9 cellular contexts compared by ENCODE assay signal in the genomic region with DNA sequence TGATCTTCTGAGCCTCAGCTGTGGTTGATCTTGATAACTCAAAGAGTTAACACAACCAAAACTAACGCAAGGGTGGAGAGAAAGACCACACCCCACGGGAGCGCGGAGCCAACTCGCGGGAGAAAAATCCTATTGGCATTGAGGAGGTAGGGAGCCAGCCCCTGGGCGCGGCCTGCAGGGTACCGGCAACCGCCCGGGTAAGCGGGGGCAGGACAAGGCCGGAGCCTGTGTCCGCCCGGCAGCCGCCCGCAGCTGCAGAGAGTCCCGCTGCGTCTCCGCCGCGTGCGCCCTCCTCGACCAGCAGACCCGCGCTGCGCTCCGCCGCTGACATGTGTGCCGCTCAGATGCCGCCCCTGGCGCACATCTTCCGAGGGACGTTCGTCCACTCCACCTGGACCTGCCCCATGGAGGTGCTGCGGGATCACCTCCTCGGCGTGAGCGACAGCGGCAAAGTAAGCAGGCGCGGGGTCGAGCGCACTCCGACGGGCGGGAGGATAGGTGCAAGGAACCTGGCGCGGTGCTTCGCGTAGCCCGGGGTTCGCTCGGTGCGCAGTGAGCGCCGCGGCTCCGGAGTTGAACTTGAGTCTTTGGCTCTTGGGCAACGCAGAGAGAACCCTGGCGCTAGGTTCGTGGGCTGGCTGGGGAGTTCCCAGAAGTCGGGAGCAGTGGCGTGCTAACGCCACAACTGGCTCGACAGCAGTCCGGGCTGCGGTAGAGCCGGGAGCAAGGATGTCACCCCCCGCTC. TPM values are rescaled to one million over a fixed set of nuclear protein-coding genes. Genes with fewer than 3 reads are reported as not detected.
DNase-seq lines count a peak whose midpoint lies in the region; ATAC-seq and TF ChIP-seq lines count a peak whose summit lies in the region.
"Had no signal": no experiment of that assay in that cellular context is flagged by ENCODE, and none has a peak within 500 bp of the region (broad histone marks: within the 10 kb centered on the region; RNA-seq: fewer than 3 reads in every experiment).

TSS of gene GDA (plus strand) at position 210 of the 745 bp plus-strand sequence. CDS start at position 330, 120 bp downstream.

- no peak within 1 kb of the TSS for H3K27ac ChIP-seq in HUES48 (ENCODE audit: low read depth, low read length)

- ATAC-seq in GM18498 (IDR thresholded peaks at IDR 0.05; ENCODE audit: unreplicated experiment) (peak; percentile 63), HG03095 (IDR thresholded peaks at IDR 0.05; ENCODE audit: unreplicated experiment) (no peak), HG02852 (IDR thresholded peaks at IDR 0.05; ENCODE audit: unreplicated experiment) (no peak)

- H3K4me3 ChIP-seq in HUES48 (ENCODE audit: low read depth, low read length): peak within 1 kb of the TSS; percentile 57

- H3K9ac ChIP-seq in HUES48 (ENCODE audit: low read depth, low read length): no peak within 1 kb of the TSS

- no peaks in the 10 kb centered on the region for H3K9me3 Mint-ChIP-seq in endothelial cell (ENCODE audit: unreplicated experiment)
- H3K9me3 Mint-ChIP-seq: dendritic cell treated with granulocyte-macrophage colony-stimulating factor and Interleukin-4, amounts not matched to agents 40 ng/mL and 50 ng/mL, for 4 days had no signal

- H3K4me1 Mint-ChIP-seq in endothelial cell (ENCODE audit: unreplicated experiment): peaks cover 2% of the 10 kb centered on the region

- H3K27me3 Mint-ChIP-seq in endothelial cell (ENCODE audit: unreplicated experiment): peaks cover 16% of the 10 kb centered on the region

- peak; percentile 44 for DNase-seq in endothelial cell (ENCODE audit: low spot score)
- DNase-seq in occipital lobe (lab: John Stamatoyannopoulos, UW): no peak
- DNase-seq in activated CD4-positive, CD25-positive, alpha-beta regulatory T cell treated with anti-CD3 and anti-CD28 coated beads, Interleukin-2, amount 50 U/mL, for 72 hours: no peak
- no peak for DNase-seq in activated CD4-positive, alpha-beta T cell treated with anti-CD3 and anti-CD28 coated beads, Interleukin-2, amount 50 U/mL, for 1 hour

- H3K27ac Mint-ChIP-seq in endothelial cell (ENCODE audit: unreplicated experiment): no peak within 1 kb of the TSS
- H3K27ac Mint-ChIP-seq: dendritic cell treated with granulocyte-macrophage colony-stimulating factor and Interleukin-4, amounts not matched to agents 40 ng/mL and 50 ng/mL, for 4 days had no signal

- H3K27me3 ChIP-seq in HUES48 (ENCODE audit: control insufficient read depth, insufficient read depth, low read length): peaks cover 39% of the 10 kb centered on the region

- peak within 1 kb of the TSS; percentile 42 for H3K4me3 Mint-ChIP-seq in endothelial cell (ENCODE audit: unreplicated experiment)
- H3K4me3 Mint-ChIP-seq: dendritic cell treated with granulocyte-macrophage colony-stimulating factor and Interleukin-4, amounts not matched to agents 40 ng/mL and 50 ng/mL, for 4 days had no signal

- TF ChIP-seq CTCF in endothelial cell (IDR thresholded peaks at IDR 0.05; ENCODE audit: unreplicated experiment): no peak

- no peaks in the 10 kb centered on the region for H3K36me3 Mint-ChIP-seq in endothelial cell (ENCODE audit: low read depth, unreplicated experiment)

- H3K36me3 ChIP-seq in HUES48 (ENCODE audit: control insufficient read depth, insufficient read depth, low read length): no peaks in the 10 kb centered on the region

- H3K4me1 ChIP-seq in HUES48 (ENCODE audit: control insufficient read depth, insufficient read depth, low read length): no peaks in the 10 kb centered on the region

- H3K9me3 ChIP-seq in HUES48 (ENCODE audit: control insufficient read depth, insufficient read depth, low read length): no peaks in the 10 kb centered on the region

RNA-seq across cellular contexts. Expression of gene GDA, which starts in this region (rescaled TPM):
- total RNA-seq in endothelial cell (ENCODE audit: unreplicated experiment) (0.23 TPM), occipital lobe (32.8 TPM)

Comparison
In these comparisons a context has a peak if more than half of its experiments do, and no peak if none do; other contexts are left out.
1. RNA of gene GDA (total RNA-seq): 32.8 TPM in occipital lobe (single experiment); 0.23 TPM in endothelial cell (single experiment); every median in the first group is over 10 times any median in the second.
2. Peak in DNase-seq in endothelial cell; RNA of the gene not detected or under 1 TPM.